In the genomic region with DNA sequence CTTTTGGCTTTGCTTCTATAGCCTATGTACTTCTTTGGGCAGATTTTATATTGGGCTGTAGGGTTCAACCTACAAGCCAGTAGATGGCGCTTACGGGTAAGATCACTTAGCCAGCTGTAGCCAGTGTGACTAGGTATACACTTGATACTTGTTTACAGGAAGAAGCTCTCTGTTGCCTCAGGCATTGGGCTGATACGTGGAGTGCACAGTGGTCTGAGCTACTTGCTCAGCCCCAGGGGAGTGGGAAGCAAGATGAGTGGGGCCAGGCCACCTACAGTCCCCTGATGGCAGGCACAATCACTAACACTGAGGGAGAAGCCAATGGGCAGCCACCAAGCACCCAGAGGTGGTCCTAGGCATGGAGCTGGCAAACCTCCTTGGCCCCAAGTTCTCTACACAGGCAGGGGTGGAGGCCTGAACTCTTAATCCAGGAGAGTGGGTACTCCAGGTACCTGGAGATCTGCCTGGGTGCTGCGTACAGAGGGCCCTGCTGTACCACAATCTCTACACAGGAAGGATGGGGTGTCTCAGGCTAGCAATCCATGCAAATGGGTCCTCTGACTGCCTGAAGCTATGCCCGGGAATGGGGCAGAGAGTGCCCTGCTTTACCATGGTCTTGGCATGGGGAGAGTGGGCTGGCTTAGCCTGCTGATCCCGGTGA, we compare ENCODE assay signal across 9 cellular contexts.
DNase-seq lines count a peak whose midpoint lies in the region; ATAC-seq, FAIRE-seq and TF ChIP-seq lines count a peak whose summit lies in the region.
"Had no signal": no experiment of that assay in that cellular context is flagged by ENCODE, and none has a peak within 500 bp of the region (broad histone marks: within the 10 kb centered on the region; RNA-seq: fewer than 3 reads in every experiment).

No MANE protein-coding gene starts in this region.

- intact Hi-C loops in HCT116 (cut with micrococcal nuclease) = no loop called here

- POLR2A ChIA-PET in HCT116 (lab: Charles Lee) = no interaction called here

- H3K9me3 Mint-ChIP-seq in natural killer cell treated with Interleukin-12 subunit alpha and Interleukin-12 subunit beta and Interleukin-15 and Interleukin-18, amount 100 ng/mL, for 72 hours = no peaks in the 10 kb centered on the region

- H3F3A ChIP-seq in smooth muscle cell (ENCODE audit: low read depth) = no peaks in the 10 kb centered on the region

- peak; percentile 70 for FAIRE-seq in bronchial epithelial cell (lab: Jason Lieb, UNC)

- peak; percentile 89 for ATAC-seq in HCT116
- ATAC-seq in natural killer cell treated with Interleukin-12 subunit alpha and Interleukin-12 subunit beta and Interleukin-15 and Interleukin-18, amount 100 ng/mL, for 72 hours = peak; percentile 89 to 94

- no peaks in the 10 kb centered on the region for H3K9me2 ChIP-seq in HCT116 (ENCODE audit: insufficient read depth)

- no peak overlapping the region for H2AFZ ChIP-seq in HCT116 (ENCODE audit: low read depth, low read length, poor library complexity, severe bottlenecking)
- H2AFZ ChIP-seq in smooth muscle cell (ENCODE audit: low read depth) = no peak overlapping the region

- H3K9ac ChIP-seq in HCT116 (ENCODE audit: low read length) = no peak overlapping the region
- H3K9ac ChIP-seq in smooth muscle cell (ENCODE audit: low read depth) = no peak overlapping the region

- TF ChIP-seq CTCF in HCT116 (IDR thresholded peaks at IDR 0.05 in 2 of 3, conservative IDR thresholded peaks at IDR 0.05 in 1 of 3; ENCODE audit: borderline replicate concordance in 1 of 3, insufficient read depth in 1 of 3, low read depth in 2 of 3, low read length in 2 of 3) = peak; percentile 45 to 59 (median 52); a peak in 5 of 6 replicates
- peak; percentile 50 for TF ChIP-seq CTCF in bronchial epithelial cell (IDR thresholded peaks at IDR 0.05; ENCODE audit: insufficient read depth, low read length, severe bottlenecking)
- TF ChIP-seq CTCF in smooth muscle cell (IDR thresholded peaks at IDR 0.05; ENCODE audit: borderline replicate concordance, insufficient read depth, poor library complexity, severe bottlenecking) = no peak

- CTCF ChIA-PET in HCT116 (lab: Charles Lee) = interaction anchor here (1.0 to 1.6 kb wide), 5 partner anchors 12 to 215 kb away, joined by 3 to 7 read pairs (median 3); no protein-coding TSS in a partner anchor

- peaks cover 48% of the 10 kb centered on the region in 2 donors for H3K4me1 Mint-ChIP-seq in natural killer cell treated with Interleukin-12 subunit alpha and Interleukin-12 subunit beta and Interleukin-15 and Interleukin-18, amount 100 ng/mL, for 72 hours (ENCODE audit: low read depth in 2 of 2)

- no peaks in the 10 kb centered on the region for H3K27me3 Mint-ChIP-seq in natural killer cell treated with Interleukin-12 subunit alpha and Interleukin-12 subunit beta and Interleukin-15 and Interleukin-18, amount 100 ng/mL, for 72 hours

- peak overlapping the region; percentile 73 to 92 for H3K27ac Mint-ChIP-seq in natural killer cell treated with Interleukin-12 subunit alpha and Interleukin-12 subunit beta and Interleukin-15 and Interleukin-18, amount 100 ng/mL, for 72 hours

- no peak for TF ChIP-seq POLR2A in HCT116 (IDR thresholded peaks at IDR 0.05; ENCODE audit: borderline replicate concordance, extremely low read depth, insufficient read depth, insufficient read length)

- H4K20me1 ChIP-seq in HCT116 (ENCODE audit: insufficient read depth) = no peaks in the 10 kb centered on the region
- H4K20me1 ChIP-seq in smooth muscle cell (ENCODE audit: low read depth) = peaks cover 33% of the 10 kb centered on the region

- H3K27ac ChIP-seq in HCT116 (ENCODE audit: low read depth, low read length) = peak overlapping the region; percentile 19; the same call in 1 of the 2 replicates
- no peak overlapping the region for H3K27ac ChIP-seq in smooth muscle cell (ENCODE audit: low read depth)
- H3K27ac ChIP-seq: upper lobe of left lung had no signal

- BruUV-seq in HCT116 (replicated peaks; lab: Mats Ljungman, UMichigan) = no TSS peak

- TF ChIP-seq RAD21 in HCT116 (IDR thresholded peaks at IDR 0.05; ENCODE audit: low read depth) = peak; percentile 68

- no peaks in the 10 kb centered on the region for H3K79me2 ChIP-seq in HCT116 (ENCODE audit: insufficient read depth, low read length)
- H3K79me2 ChIP-seq in smooth muscle cell (ENCODE audit: low read depth) = peaks cover 6% of the 10 kb centered on the region

- H3K36me3 Mint-ChIP-seq in natural killer cell treated with Interleukin-12 subunit alpha and Interleukin-12 subunit beta and Interleukin-15 and Interleukin-18, amount 100 ng/mL, for 72 hours = no peaks in the 10 kb centered on the region

- no peaks in the 10 kb centered on the region for H3K27me3 ChIP-seq in HCT116 (ENCODE audit: insufficient read depth, low read length)
- H3K27me3 ChIP-seq in bronchial epithelial cell (ENCODE audit: control insufficient read depth, insufficient read depth, low read length) = no peaks in the 10 kb centered on the region
- H3K27me3 ChIP-seq in smooth muscle cell (ENCODE audit: low read depth) = no peaks in the 10 kb centered on the region
- H3K27me3 ChIP-seq: upper lobe of left lung had no signal

- WGBS in smooth muscle cell (ENCODE audit: low lambda C conversion rate) = 63% methylated on average over 6 of the region's 6 CpGs

- H3K4me3 Mint-ChIP-seq in natural killer cell treated with Interleukin-12 subunit alpha and Interleukin-12 subunit beta and Interleukin-15 and Interleukin-18, amount 100 ng/mL, for 72 hours = peak overlapping the region; percentile 31

- peak; percentile 16 for DNase-seq in activated CD8-positive, alpha-beta memory T cell treated with anti-CD3 and anti-CD28 coated beads, Interleukin-2, amount 50 U/mL, for 4 hours
- DNase-seq in activated CD8-positive, alpha-beta memory T cell treated with anti-CD3 and anti-CD28 coated beads for 24 hours = no peak
- DNase-seq in HCT116 (ENCODE audit: low read depth, low spot score) (peak; percentile 24), NCI-H69 (lab: John Stamatoyannopoulos, UW) (peak; percentile 89), bronchial epithelial cell (ENCODE audit: low read depth) (peak; percentile 53), smooth muscle cell (lab: John Stamatoyannopoulos, UW; ENCODE audit: unreplicated experiment) (no peak), anterior cingulate cortex (lab: John Stamatoyannopoulos, UW) (no peak)
- peak; percentile 67 for DNase-seq in natural killer cell treated with Interleukin-12 subunit alpha and Interleukin-12 subunit beta and Interleukin-15 and Interleukin-18, amount 100 ng/mL, for 72 hours (ENCODE audit: low spot score)

- H3K4me1 ChIP-seq in HCT116 (ENCODE audit: control insufficient read depth in 1 of 2, insufficient read depth in 2 of 2, low read length in 2 of 2) (peaks cover 15% of the 10 kb centered on the region in 2 experiments; a peak in 3 of 4 replicates), smooth muscle cell (ENCODE audit: low read depth) (peaks cover 13% of the 10 kb centered on the region)
- H3K4me1 ChIP-seq: upper lobe of left lung had no signal

- H3K4me2 ChIP-seq in HCT116 (ENCODE audit: low read length) (no peak overlapping the region), smooth muscle cell (no peak overlapping the region)

- RAD21 ChIA-PET in HCT116 (lab: Charles Lee; ENCODE audit: low non-redundant PET in 1 of 2, low total read pairs in 2 of 2, uncharacterized antibody in 2 of 2, unreplicated experiment in 2 of 2) = no interaction called here

- H3K36me3 ChIP-seq in HCT116 (ENCODE audit: control insufficient read depth in 1 of 2, insufficient read depth in 2 of 2, low read length in 2 of 2) = no peaks in the 10 kb centered on the region
- H3K36me3 ChIP-seq in bronchial epithelial cell (ENCODE audit: control insufficient read depth, insufficient read depth, low read length) = no peaks in the 10 kb centered on the region
- no peaks in the 10 kb centered on the region for H3K36me3 ChIP-seq in smooth muscle cell (ENCODE audit: low read depth)
- H3K36me3 ChIP-seq: upper lobe of left lung had no signal

- H3K4me3 ChIP-seq in HCT116 (replicated peaks in 1 of 2; ENCODE audit: low read depth in 1 of 2, low read length in 2 of 2) (no peak overlapping the region), bronchial epithelial cell (ENCODE audit: low read depth, low read length) (no peak overlapping the region), smooth muscle cell (no peak overlapping the region)
- H3K4me3 ChIP-seq: upper lobe of left lung had no signal

- no peaks in the 10 kb centered on the region for H3K9me3 ChIP-seq in HCT116 (ENCODE audit: control insufficient read depth in 1 of 2, insufficient read depth in 1 of 2, low read depth in 1 of 2, low read length in 2 of 2)
- H3K9me3 ChIP-seq in smooth muscle cell (replicated peaks; ENCODE audit: low read depth) = peaks cover 4% of the 10 kb centered on the region

TF ChIP-seq in HCT116, 20 proteins besides CTCF, POLR2A, EP300 and RAD21 (continues in another document):
- no peak for TF ChIP-seq ZBTB33 (IDR thresholded peaks at IDR 0.05; ENCODE audit: extremely low read depth, insufficient replicate concordance, low read length)
- TF ChIP-seq JUND (IDR thresholded peaks at IDR 0.05) = no peak
- no peak for TF ChIP-seq ZNF274 (IDR thresholded peaks at IDR 0.05; ENCODE audit: low read depth, low read length)
- no peak for TF ChIP-seq YY1 (IDR thresholded peaks at IDR 0.05; ENCODE audit: extremely low read depth, insufficient replicate concordance, low read depth, low read length)
- no peak for TF ChIP-seq SP1 (IDR thresholded peaks at IDR 0.05; ENCODE audit: low read depth)
- no peak for TF ChIP-seq TCF7L2 (IDR thresholded peaks at IDR 0.05; ENCODE audit: borderline replicate concordance, extremely low read depth, insufficient read depth, insufficient read length)
- no peak for TF ChIP-seq SRF (IDR thresholded peaks at IDR 0.05; ENCODE audit: low read depth)
- no peak for TF ChIP-seq FOSL1 (IDR thresholded peaks at IDR 0.05; ENCODE audit: low read depth)

Comparison
In these comparisons a context has a peak if more than half of its experiments do, and no peak if none do; other contexts are left out.
1. DNase-seq: peak in activated CD8-positive, alpha-beta memory T cell treated with anti-CD3 and anti-CD28 coated beads, Interleukin-2, amount 50 U/mL, for 4 hours (single experiment), HCT116 (single experiment), NCI-H69 (single experiment), bronchial epithelial cell (single experiment) and natural killer cell treated with Interleukin-12 subunit alpha and Interleukin-12 subunit beta and Interleukin-15 and Interleukin-18, amount 100 ng/mL, for 72 hours (single experiment); none in activated CD8-positive, alpha-beta memory T cell treated with anti-CD3 and anti-CD28 coated beads for 24 hours (single experiment), smooth muscle cell (single experiment) and anterior cingulate cortex (0 of 58).